ENCODE assay signal across 8 cellular contexts in the genomic region with DNA sequence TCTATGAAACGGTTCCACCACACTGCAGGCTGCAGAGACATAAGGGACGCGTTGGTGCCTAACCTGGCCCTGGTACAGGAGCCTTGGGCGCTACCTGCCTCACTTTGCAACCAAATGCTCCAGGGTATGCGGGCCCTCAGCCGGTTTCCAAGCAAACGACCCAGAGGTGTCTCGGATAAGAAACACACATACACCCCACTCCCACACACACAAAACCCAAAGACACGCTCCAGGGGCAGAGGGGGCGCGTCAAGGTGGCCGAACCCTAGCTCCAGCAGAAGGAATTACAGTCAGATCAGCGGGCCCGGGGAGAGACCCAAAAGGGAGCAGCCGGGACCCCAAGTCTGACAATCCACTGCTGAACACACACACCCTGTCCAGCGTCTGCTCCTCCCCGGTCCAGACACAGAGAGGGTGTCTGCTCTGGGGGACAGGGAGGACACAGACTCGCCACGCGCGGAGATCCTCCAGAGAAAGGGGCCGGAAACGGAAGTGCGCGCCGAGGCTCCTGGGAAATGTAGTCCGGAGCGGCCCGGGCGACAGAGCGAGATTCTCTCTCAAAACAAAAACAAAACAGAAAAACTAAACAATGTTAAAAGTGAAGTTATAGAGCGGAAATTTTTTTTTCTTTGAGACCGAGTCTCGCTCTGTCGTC. TPM values are rescaled to one million over a fixed set of nuclear protein-coding genes. Genes with fewer than 3 reads are reported as not detected.
A peak's percentile ranks its signal among the peaks of the same experiment; 100 is the strongest.
DNase-seq lines count a peak whose midpoint lies in the region; ATAC-seq and TF ChIP-seq lines count a peak whose summit lies in the region.
"Not testable (repeated sequence)": the region's sequence is repeated elsewhere in the genome, so short reads cannot be mapped to it uniquely, and the experiment has no call there.

Gene TRIM16 (minus strand): TSS at position 488 of the 655 bp plus-strand sequence. CDS start 32,702 bp downstream, outside the sequence.

- POLR2A ChIA-PET in CD8-positive, alpha-beta T cell (lab: Charles Lee), result not testable (repeated sequence)

- not testable (repeated sequence) for H4K20me1 ChIP-seq in OCI-LY3 (ENCODE audit: insufficient read depth, low read length)

- not testable (repeated sequence) for H3K9me3 Mint-ChIP-seq in CD8-positive, alpha-beta T cell; endothelial cell (ENCODE audit: unreplicated experiment)

- H2AFZ ChIP-seq in OCI-LY3 (ENCODE audit: low read depth, low read length), result peak within 1 kb of the TSS; percentile 87

- H3K27ac Mint-ChIP-seq in CD8-positive, alpha-beta T cell, result peak within 1 kb of the TSS; percentile 89
- H3K27ac Mint-ChIP-seq in endothelial cell (ENCODE audit: unreplicated experiment), result peak within 1 kb of the TSS; percentile 97

- not testable (repeated sequence) for H3K27me3 ChIP-seq in CD8-positive, alpha-beta T cell (ENCODE audit: insufficient read depth, low read length); OCI-LY3 (ENCODE audit: low read depth, low read length)

- not testable (repeated sequence) for H3K79me2 ChIP-seq in OCI-LY3 (ENCODE audit: low read length)

- H3K4me2 ChIP-seq in OCI-LY3 (ENCODE audit: low read length), result peak within 1 kb of the TSS; percentile 79

- H3K4me3 Mint-ChIP-seq in CD8-positive, alpha-beta T cell, result peak within 1 kb of the TSS; percentile 94
- H3K4me3 Mint-ChIP-seq in endothelial cell (ENCODE audit: unreplicated experiment), result peak within 1 kb of the TSS; percentile 95

- CTCF ChIA-PET in CD8-positive, alpha-beta T cell (lab: Charles Lee), result not testable (repeated sequence)

- H3K4me3 ChIP-seq in CD8-positive, alpha-beta T cell (ENCODE audit: low read depth, low read length), result peak within 1 kb of the TSS; percentile 92
- H3K4me3 ChIP-seq in OCI-LY3 (ENCODE audit: low read length), result peak within 1 kb of the TSS; percentile 85
- H3K4me3 ChIP-seq in mesodermal cell (ENCODE audit: extremely low read depth, insufficient read depth, low read length, poor library complexity, severe bottlenecking), result peak within 1 kb of the TSS; percentile 55

- not testable (repeated sequence) for H3K36me3 Mint-ChIP-seq in CD8-positive, alpha-beta T cell; endothelial cell (ENCODE audit: low read depth, unreplicated experiment)

- H3K36me3 ChIP-seq in CD8-positive, alpha-beta T cell (ENCODE audit: insufficient read depth, low read length); OCI-LY3 (replicated peaks; ENCODE audit: low read depth, low read length); mesodermal cell (ENCODE audit: control insufficient read depth, insufficient read depth, low read length): not testable (repeated sequence)

- not testable (repeated sequence) for H3K4me1 ChIP-seq in CD8-positive, alpha-beta T cell (ENCODE audit: insufficient read depth, low read length); OCI-LY3 (ENCODE audit: low read length); mesodermal cell (ENCODE audit: control insufficient read depth, insufficient read depth, low read length, poor library complexity, severe bottlenecking)

- H3K4me1 Mint-ChIP-seq in CD8-positive, alpha-beta T cell (ENCODE audit: low read depth), result peaks cover 14% of the 10 kb centered on the region
- peaks cover 15% of the 10 kb centered on the region for H3K4me1 Mint-ChIP-seq in endothelial cell (ENCODE audit: unreplicated experiment)

- intact Hi-C loops in CD8-positive, alpha-beta T cell (cut with DNase I, micrococcal nuclease), result loop anchor here in 1 of 2 experiments (2.0 kb wide), 1 partner anchor 15 kb away; the partner anchor contains the start of gene ZNF286A

- ATAC-seq in CD8-positive, alpha-beta T cell, result peak; percentile 97
- ATAC-seq in GM21381 (IDR thresholded peaks at IDR 0.05; ENCODE audit: unreplicated experiment), result peak; percentile 88

- peak; percentile 66 to 88 (median 78) for DNase-seq in CD8-positive, alpha-beta T cell
- DNase-seq in HS-5 (ENCODE audit: low read depth), result peak; percentile 6
- peak; percentile 89 for DNase-seq in activated CD8-positive, alpha-beta memory T cell treated with anti-CD3 and anti-CD28 coated beads, Interleukin-2, amount 50 U/mL, for 48 hours
- peak; percentile 74 for DNase-seq in endothelial cell (ENCODE audit: low spot score)
- peak; percentile 53 for DNase-seq in stimulated activated CD8-positive, alpha-beta memory T cell treated with anti-CD3 and anti-CD28 coated beads, Interleukin-12 subunit alpha, Interleukin-12 subunit beta, amount 100 ng/mL, for 24 hours (ENCODE audit: extremely low read depth)

- H3K9ac ChIP-seq in OCI-LY3 (ENCODE audit: low read length), result peak within 1 kb of the TSS; percentile 68

- H3K27me3 Mint-ChIP-seq in CD8-positive, alpha-beta T cell (ENCODE audit: low read depth); endothelial cell (ENCODE audit: unreplicated experiment): not testable (repeated sequence)

- TF ChIP-seq CTCF in CD8-positive, alpha-beta T cell (IDR thresholded peaks at IDR 0.05), result peak; percentile 17
- not testable (repeated sequence) for TF ChIP-seq CTCF in OCI-LY3 (IDR thresholded peaks at IDR 0.05; ENCODE audit: low read depth, low read length); endothelial cell (IDR thresholded peaks at IDR 0.05; ENCODE audit: unreplicated experiment)

- not testable (repeated sequence) for H3K9me3 ChIP-seq in CD8-positive, alpha-beta T cell (ENCODE audit: low read length); OCI-LY3 (ENCODE audit: insufficient read depth, low read length); mesodermal cell (ENCODE audit: control insufficient read depth, low read length)

- WGBS in mesodermal cell (ENCODE audit: insufficient coverage in 2 of 2), 2 experiments, result 5 to 12% methylated on average over 7 to 8 of the region's 35 CpGs

- peak within 1 kb of the TSS; percentile 41 for H3K27ac ChIP-seq in CD8-positive, alpha-beta T cell (ENCODE audit: low read depth, low read length)
- not testable (repeated sequence) for H3K27ac ChIP-seq in OCI-LY3 (ENCODE audit: low read length); mesodermal cell (ENCODE audit: low read depth, low read length, severe bottlenecking)

RNA-seq across cellular contexts. Expression of gene TRIM16, which starts in this region (rescaled TPM):
- 1 to 10 TPM; 3.3 to 3.5 TPM for total RNA-seq in CD8-positive, alpha-beta T cell
- total RNA-seq in endothelial cell (ENCODE audit: unreplicated experiment), result 25.2 TPM
- 20.1 TPM for polyA plus RNA-seq in mesodermal cell (2013, experiment 1 of 2)
- polyA plus RNA-seq in mesodermal cell (2013, experiment 2 of 2), result 15.9 TPM

Comparison
In these comparisons a context has a peak if more than half of its experiments do, and no peak if none do; other contexts are left out.
1. DNase-seq: peak in every context shown above with its lines; median percentile 89 in activated CD8-positive, alpha-beta memory T cell treated with anti-CD3 and anti-CD28 coated beads, Interleukin-2, amount 50 U/mL, for 48 hours; 78 in CD8-positive, alpha-beta T cell; 74 in endothelial cell; 53 in stimulated activated CD8-positive, alpha-beta memory T cell treated with anti-CD3 and anti-CD28 coated beads, Interleukin-12 subunit alpha, Interleukin-12 subunit beta, amount 100 ng/mL, for 24 hours; 6 in HS-5.